7 cellular contexts compared by ENCODE assay signal in the genomic region with DNA sequence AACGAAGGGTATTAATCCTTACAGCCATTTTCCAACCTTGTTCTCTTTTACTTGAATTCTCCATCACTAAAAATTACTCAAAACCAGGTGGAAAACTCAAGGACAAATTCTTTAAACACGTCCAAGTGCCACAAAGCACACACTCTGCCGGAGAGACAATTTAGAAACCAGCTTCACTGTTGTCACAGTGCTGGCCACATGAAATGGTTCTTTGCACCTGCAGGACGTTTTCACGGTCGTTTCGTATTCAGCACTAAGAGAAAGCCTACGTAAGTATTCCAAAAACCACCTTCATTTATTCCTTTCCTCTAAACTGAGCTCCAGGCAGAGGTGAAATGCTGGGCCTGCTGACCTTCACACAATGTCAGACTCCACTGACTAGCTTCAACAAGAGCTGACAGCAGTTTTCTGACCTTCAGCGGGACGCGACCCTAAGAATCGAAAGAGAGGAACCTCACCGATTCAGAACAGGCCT. TPM values are rescaled to one million over a fixed set of nuclear protein-coding genes. Genes with fewer than 3 reads are reported as not detected.
DNase-seq lines count a peak whose midpoint lies in the region; ATAC-seq and TF ChIP-seq lines count a peak whose summit lies in the region.

No MANE protein-coding gene starts in this region.

- TF ChIP-seq CTCF in neural progenitor cell (IDR thresholded peaks at IDR 0.05) = no peak

- H3K4me3 Mint-ChIP-seq in neural progenitor cell = peak overlapping the region; percentile 98

- no peaks in the 10 kb centered on the region for H3K9me3 ChIP-seq in SJCRH30 (replicated peaks)
- H3K9me3 ChIP-seq in neural progenitor cell (ENCODE audit: low read depth) = no peaks in the 10 kb centered on the region

- peak overlapping the region; percentile 96 for H3K27ac Mint-ChIP-seq in neural progenitor cell

- H3K27ac ChIP-seq in SJCRH30 (peak overlapping the region; percentile 82), neural progenitor cell (peak overlapping the region; percentile 77)

- no peaks in the 10 kb centered on the region for H3K9me3 Mint-ChIP-seq in neural progenitor cell

- H3K4me3 ChIP-seq in SJCRH30 (peak overlapping the region; percentile 98), neural progenitor cell (peak overlapping the region; percentile 82)

- peaks cover 20% of the 10 kb centered on the region for H3K4me1 Mint-ChIP-seq in neural progenitor cell

- H3K36me3 ChIP-seq in SJCRH30 (peaks cover 21% of the 10 kb centered on the region), neural progenitor cell (peaks cover 11% of the 10 kb centered on the region)

- peaks cover 57% of the 10 kb centered on the region for H3K79me2 ChIP-seq in neural progenitor cell (ENCODE audit: low read depth)

- ATAC-seq in GM19035 (IDR thresholded peaks at IDR 0.05; ENCODE audit: unreplicated experiment) = peak; percentile 44
- peak; percentile 28 for ATAC-seq in HG02885 (IDR thresholded peaks at IDR 0.05; ENCODE audit: poor library complexity, unreplicated experiment)
- peak; percentile 6 for ATAC-seq in esophagus mucosa

- H3K36me3 Mint-ChIP-seq in neural progenitor cell = peaks cover 10% of the 10 kb centered on the region

- H3F3A ChIP-seq in neural progenitor cell (ENCODE audit: low read depth) = peaks cover 12% of the 10 kb centered on the region

- H4K20me1 ChIP-seq in neural progenitor cell (ENCODE audit: low read depth) = peaks cover 42% of the 10 kb centered on the region

- peaks cover 4% of the 10 kb centered on the region for H3K27me3 Mint-ChIP-seq in neural progenitor cell (ENCODE audit: insufficient read depth, low read depth)

- H3K4me2 ChIP-seq in neural progenitor cell = peak overlapping the region; percentile 96

- H3K27me3 ChIP-seq in SJCRH30 (no peaks in the 10 kb centered on the region), neural progenitor cell (no peaks in the 10 kb centered on the region)

- peak overlapping the region; percentile 75 for H3K9ac ChIP-seq in neural progenitor cell

- no peak overlapping the region for H2AFZ ChIP-seq in neural progenitor cell (replicated peaks)

- DNase-seq in SJCRH30 = no peak
- no peak for DNase-seq in neural progenitor cell (ENCODE audit: low spot score)
- no peak for DNase-seq in AG20443 (ENCODE audit: low spot score)
- DNase-seq in cortex of kidney (lab: John Stamatoyannopoulos, UW) = no peak

- H3K4me1 ChIP-seq in SJCRH30 (no peaks in the 10 kb centered on the region), neural progenitor cell (peaks cover 8% of the 10 kb centered on the region)

RNA-seq across cellular contexts. Expression of gene ATP5F1A, which starts 0.7 kb away (rescaled TPM):
- total RNA-seq in SJCRH30 (2014; rRNA removed; shearing (Covaris generic)) = 435 and 468 TPM in 2 replicates
- total RNA-seq in esophagus mucosa (466 TPM), neural progenitor cell (ENCODE audit: low replicate concordance) (1,034 and 1,141 TPM in 2 replicates)

RNA-seq across cellular contexts. Expression of gene HAUS1, which starts 6.8 kb away (rescaled TPM):
- 45.8 and 53.3 TPM in 2 replicates for total RNA-seq in SJCRH30 (2014; rRNA removed; shearing (Covaris generic))
- total RNA-seq in esophagus mucosa (18.4 TPM), neural progenitor cell (ENCODE audit: low replicate concordance) (141 and 201 TPM in 2 replicates)

RNA-seq across cellular contexts. Expression of gene PSTPIP2, which starts 25.4 kb away (rescaled TPM):
- 6.1 and 6.8 TPM in 2 replicates for total RNA-seq in SJCRH30 (2014; rRNA removed; shearing (Covaris generic))
- total RNA-seq in esophagus mucosa = 4.7 TPM
- 4.3 and 6.2 TPM in 2 replicates for total RNA-seq in neural progenitor cell (ENCODE audit: low replicate concordance)
